Comparison of ENCODE assay signal across 22 cellular contexts in the genomic region with DNA sequence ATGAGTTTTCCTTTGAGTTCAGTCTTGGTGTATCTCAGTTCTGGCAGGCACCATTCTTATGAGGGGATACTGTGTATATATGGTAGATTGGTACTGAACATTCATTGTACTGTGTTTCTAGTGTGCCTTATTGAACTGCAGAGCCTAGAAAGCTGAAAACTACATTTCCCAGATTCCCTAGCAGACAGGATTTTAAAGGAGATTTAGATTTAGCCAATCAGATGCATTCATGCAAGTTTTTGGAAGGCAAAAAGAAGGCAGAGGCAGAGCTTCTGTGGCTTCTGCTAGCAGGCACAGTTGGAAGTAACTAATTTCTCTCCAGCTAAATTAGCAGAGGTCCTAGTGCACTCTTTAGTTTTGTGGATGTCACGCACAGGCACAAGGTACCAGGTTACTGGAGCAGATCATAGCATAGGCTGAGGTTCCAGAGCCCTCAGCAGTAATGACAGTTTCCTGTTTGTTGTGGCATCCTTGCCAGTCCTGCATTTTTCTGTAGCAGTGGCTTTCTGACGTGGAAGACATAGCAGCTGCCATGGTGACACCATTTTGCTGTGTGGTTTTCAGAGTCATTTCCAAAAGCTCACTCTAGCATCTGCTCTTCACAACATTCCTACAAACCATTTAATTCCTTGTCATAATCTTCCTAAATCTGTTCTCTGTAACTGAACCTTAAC.
DNase-seq lines count a peak whose midpoint lies in the region; ATAC-seq, FAIRE-seq and TF ChIP-seq lines count a peak whose summit lies in the region.
"Had no signal": no experiment of that assay in that cellular context is flagged by ENCODE, and none has a peak within 500 bp of the region (broad histone marks: within the 10 kb centered on the region; RNA-seq: fewer than 3 reads in every experiment).

No MANE protein-coding gene starts in this region.

- H3K23ac ChIP-seq in H1 (ENCODE audit: insufficient read length), result no peak overlapping the region

- FAIRE-seq in H1 (lab: Jason Lieb, UNC), result peak; percentile 90

- H3K9ac ChIP-seq in mammary epithelial cell (ENCODE audit: insufficient read depth, low read length), result no peak overlapping the region
- no peak overlapping the region for H3K9ac ChIP-seq in H1 (replicated peaks in 1 of 4; ENCODE audit: extremely low read depth in 1 of 4, low read depth in 3 of 4, low read length in 3 of 4)

- H3K27ac ChIP-seq in mammary epithelial cell (ENCODE audit: insufficient read depth, low read depth, low read length) (no peak overlapping the region), H1 (ENCODE audit: low read depth, low read length) (no peak overlapping the region), body of pancreas (no peak overlapping the region)
- H3K27ac ChIP-seq: gastroesophageal sphincter, left lung, right atrium auricular region, SJCRH30 had no signal

- BruUV-seq in mammary epithelial cell (replicated peaks; lab: Mats Ljungman, UMichigan) (no TSS peak), MCF 10A (replicated peaks; lab: Mats Ljungman, UMichigan) (no TSS peak)

- no peak overlapping the region for H3K56ac ChIP-seq in H1 (replicated peaks; ENCODE audit: insufficient read length, low read depth, low read length)

- no peak for TF ChIP-seq RAD21 in H1 (IDR thresholded peaks at IDR 0.05 in 1 of 2, conservative IDR thresholded peaks at IDR 0.05 in 1 of 2; ENCODE audit: low read depth in 2 of 2, low read length in 2 of 2)

- POLR2A ChIA-PET in MCF 10A (lab: Yijun Ruan, JAX) (no interaction called here), H1 (lab: Charles Lee; ENCODE audit: partially characterized antibody) (no interaction called here)

- no peak for DNase-seq in mammary epithelial cell
- no peak for DNase-seq in MCF 10A (ENCODE audit: unreplicated experiment)
- DNase-seq in MV-4-11 (lab: John Stamatoyannopoulos, UW), result peak; percentile 17
- no peak for DNase-seq in H1 (ENCODE audit: low read depth in 1 of 2, low spot score in 2 of 2)
- DNase-seq in activated gamma-delta T cell (lab: John Stamatoyannopoulos, UW), result no peak
- DNase-seq in body of pancreas, result no peak
- no peak for DNase-seq in T-helper 9 cell
- DNase-seq: activated CD4-positive, alpha-beta T cell treated with anti-CD3 and anti-CD28 coated beads for 1 hour; activated naive CD8-positive, alpha-beta T cell treated with anti-CD3 and anti-CD28 coated beads for 36 hours; activated T-cell treated with anti-CD3 and anti-CD28 coated beads for 4 hours; EL; left lung; occipital lobe; PC-3; stimulated activated naive CD4-positive, alpha-beta T cell treated with Interleukin-2 at 50 U/mL for 16 hours; T1000; trophoblast cell had no signal

- no peaks in the 10 kb centered on the region for H3K23me2 ChIP-seq in H1 (ENCODE audit: low read depth, low read length)

- TF ChIP-seq POLR2A in H1 (IDR thresholded peaks at IDR 0.05; ENCODE audit: control extremely low read depth in 1 of 2, low read depth in 2 of 2, low read length in 2 of 2) (no peak), body of pancreas (IDR thresholded peaks at IDR 0.05) (no peak)

- no peak overlapping the region for H3K14ac ChIP-seq in H1 (ENCODE audit: insufficient read length)

- H3K4me3 ChIP-seq in mammary epithelial cell (replicated peaks in 1 of 3; ENCODE audit: insufficient read depth in 1 of 3, low read depth in 2 of 3, low read length in 3 of 3), result no peak overlapping the region
- no peak overlapping the region for H3K4me3 ChIP-seq in H1 (ENCODE audit: extremely low read depth in 1 of 4, insufficient read depth in 2 of 4, low read depth in 3 of 4, low read length in 4 of 4)
- H3K4me3 ChIP-seq in body of pancreas, result no peak overlapping the region
- H3K4me3 ChIP-seq: gastroesophageal sphincter, left lung, right atrium auricular region, SJCRH30 had no signal

- H2AK5ac ChIP-seq in H1 (ENCODE audit: low read depth, low read length), result no peak overlapping the region

- no peaks in the 10 kb centered on the region for H3K9me3 Mint-ChIP-seq in MCF 10A (ENCODE audit: unreplicated experiment)
- H3K9me3 Mint-ChIP-seq: activated naive CD8-positive, alpha-beta T cell treated with anti-CD3 and anti-CD28 coated beads for 36 hours; dendritic cell treated with granulocyte-macrophage colony-stimulating factor and Interleukin-4, amounts not matched to agents 40 ng/mL and 50 ng/mL, for 4 days had no signal

- no peak for TF ChIP-seq EP300 in H1 (IDR thresholded peaks at IDR 0.05; ENCODE audit: borderline replicate concordance in 1 of 2, low read depth in 2 of 2, low read length in 2 of 2)

- intact Hi-C loops in mammary epithelial cell (cut with micrococcal nuclease), result no loop called here
- intact Hi-C loops in MCF 10A (cut with micrococcal nuclease), result no loop called here
- intact Hi-C loops in body of pancreas (cut with DNase I), result no loop called here

- H3K18ac ChIP-seq in H1 (ENCODE audit: extremely low read depth, low read length), result no peak overlapping the region

- no peak overlapping the region for H4K91ac ChIP-seq in H1 (replicated peaks; ENCODE audit: insufficient read length, low read length)

- no peak overlapping the region for H3K4me3 Mint-ChIP-seq in MCF 10A (ENCODE audit: unreplicated experiment)
- H3K4me3 Mint-ChIP-seq: activated naive CD8-positive, alpha-beta T cell treated with anti-CD3 and anti-CD28 coated beads for 36 hours; dendritic cell treated with granulocyte-macrophage colony-stimulating factor and Interleukin-4, amounts not matched to agents 40 ng/mL and 50 ng/mL, for 4 days had no signal

- no peak overlapping the region for H2BK5ac ChIP-seq in H1 (ENCODE audit: low read depth, low read length)

- no peaks in the 10 kb centered on the region for H3K9me3 ChIP-seq in mammary epithelial cell (replicated peaks; ENCODE audit: insufficient read depth, low read length)
- no peaks in the 10 kb centered on the region for H3K9me3 ChIP-seq in H1 (ENCODE audit: insufficient read depth in 2 of 2, low read depth in 1 of 2, low read length in 1 of 2)
- H3K9me3 ChIP-seq in body of pancreas, result no peaks in the 10 kb centered on the region
- H3K9me3 ChIP-seq: gastroesophageal sphincter, left lung, right atrium auricular region had no signal

- H2BK12ac ChIP-seq in H1 (ENCODE audit: low read depth, low read length), result no peak overlapping the region

- H3K4me1 ChIP-seq in mammary epithelial cell (ENCODE audit: insufficient read depth, low read length) (no peaks in the 10 kb centered on the region), H1 (replicated peaks in 1 of 4; ENCODE audit: control insufficient read depth in 3 of 4, insufficient read depth in 4 of 4, low read length in 3 of 4) (no peaks in the 10 kb centered on the region; a peak in 2 of 7 replicates), body of pancreas (peaks cover 12% of the 10 kb centered on the region)
- H3K4me1 ChIP-seq: right atrium auricular region, SJCRH30 had no signal

- no peak overlapping the region for H4K8ac ChIP-seq in H1 (ENCODE audit: extremely low read depth, insufficient read depth, low read length)

- in situ Hi-C loops in mammary epithelial cell (cut with MboI; ENCODE audit: low sequenced_read_pairs in 2 of 2), result no loop called here

- H3K4me2 ChIP-seq in mammary epithelial cell (ENCODE audit: insufficient read depth, low read depth, low read length) (no peak overlapping the region), H1 (ENCODE audit: insufficient read depth in 1 of 2, low read depth in 2 of 2, low read length in 2 of 2) (peak overlapping the region in 1 of 2 experiments; percentile 19; a peak in 1 of 4 replicates)

- no peaks in the 10 kb centered on the region for H3K36me3 ChIP-seq in mammary epithelial cell (ENCODE audit: insufficient read depth, low read length)
- no peaks in the 10 kb centered on the region for H3K36me3 ChIP-seq in H1 (ENCODE audit: control insufficient read depth in 2 of 4, insufficient read depth in 4 of 4, low read length in 3 of 4)
- no peaks in the 10 kb centered on the region for H3K36me3 ChIP-seq in body of pancreas (replicated peaks in 1 of 2; ENCODE audit: insufficient read depth in 1 of 2, low read depth in 2 of 2)
- H3K36me3 ChIP-seq: gastroesophageal sphincter, left lung, right atrium auricular region, SJCRH30 had no signal

- H2BK20ac ChIP-seq in H1 (ENCODE audit: low read length), result no peak overlapping the region

- no peaks in the 10 kb centered on the region for H3K36me3 Mint-ChIP-seq in MCF 10A (ENCODE audit: insufficient read depth, unreplicated experiment)
- H3K36me3 Mint-ChIP-seq: activated naive CD8-positive, alpha-beta T cell treated with anti-CD3 and anti-CD28 coated beads for 36 hours had no signal

- no peak overlapping the region for H2BK120ac ChIP-seq in H1 (replicated peaks; ENCODE audit: low read depth, low read length)

- no peaks in the 10 kb centered on the region for H3K4me1 Mint-ChIP-seq in MCF 10A (ENCODE audit: insufficient read depth, unreplicated experiment)

- H2BK15ac ChIP-seq in H1 (ENCODE audit: low read length), result peak overlapping the region; percentile 12; the same call in 1 of the 2 replicates

- no peak overlapping the region for H3K4ac ChIP-seq in H1 (replicated peaks; ENCODE audit: insufficient read length, low read depth, low read length)

- H3K27me3 ChIP-seq in mammary epithelial cell (ENCODE audit: insufficient read depth, low read length), result no peaks in the 10 kb centered on the region
- H3K27me3 ChIP-seq in H1 (replicated peaks in 1 of 4; ENCODE audit: control insufficient read depth in 3 of 4, extremely low read depth in 1 of 4, insufficient read depth in 3 of 4, low read length in 3 of 4), result no peaks in the 10 kb centered on the region
- H3K27me3 ChIP-seq in body of pancreas, result no peaks in the 10 kb centered on the region
- H3K27me3 ChIP-seq: gastroesophageal sphincter, left lung, right atrium auricular region had no signal

- no peaks in the 10 kb centered on the region for H3K79me2 ChIP-seq in mammary epithelial cell (ENCODE audit: insufficient read depth, low read length)
- H3K79me2 ChIP-seq in H1 (ENCODE audit: control insufficient read depth in 1 of 2, insufficient read depth in 2 of 2, low read length in 2 of 2), result no peaks in the 10 kb centered on the region

- ATAC-seq in body of pancreas, result no peak
- ATAC-seq in HG02981 (IDR thresholded peaks at IDR 0.05; ENCODE audit: unreplicated experiment), result no peak
- ATAC-seq: gastroesophageal sphincter, left lung, PC-3 had no signal

- no peaks in the 10 kb centered on the region for H3K79me1 ChIP-seq in H1 (ENCODE audit: low read depth, low read length)

- no peak overlapping the region for H4K5ac ChIP-seq in H1 (ENCODE audit: insufficient read length, low read depth, low read length)

- CTCF ChIA-PET in mammary epithelial cell (lab: Charles Lee; ENCODE audit: low non-redundant PET), result no interaction called here
- CTCF ChIA-PET in MCF 10A (lab: Yijun Ruan, JAX), result interaction anchor here (0.6 to 1.5 kb wide), 6 partner anchors 9 to 789 kb away, joined by 3 to 7 read pairs (median 3); no protein-coding TSS in a partner anchor
- CTCF ChIA-PET in H1 (lab: Charles Lee; ENCODE audit: partially characterized antibody), result interaction anchor here (0.7 to 2.3 kb wide), 6 partner anchors 9 to 782 kb away, joined by 3 to 11 read pairs (median 3); partner anchors contain the start of genes CCDC71L and CDHR3

- no peak overlapping the region for H3K27ac Mint-ChIP-seq in MCF 10A (ENCODE audit: low read depth, unreplicated experiment)
- H3K27ac Mint-ChIP-seq: activated naive CD8-positive, alpha-beta T cell treated with anti-CD3 and anti-CD28 coated beads for 36 hours; dendritic cell treated with granulocyte-macrophage colony-stimulating factor and Interleukin-4, amounts not matched to agents 40 ng/mL and 50 ng/mL, for 4 days had no signal

- H3K27me3 Mint-ChIP-seq in MCF 10A (ENCODE audit: insufficient read depth, unreplicated experiment), result no peaks in the 10 kb centered on the region
- H3K27me3 Mint-ChIP-seq: dendritic cell treated with granulocyte-macrophage colony-stimulating factor and Interleukin-4, amounts not matched to agents 40 ng/mL and 50 ng/mL, for 4 days had no signal

- dilution Hi-C loops in mammary epithelial cell (cut with HindIII; ENCODE audit: low sequenced_read_pairs), result no loop called here

- no peak for TF ChIP-seq CTCF in mammary epithelial cell (conservative IDR thresholded peaks at IDR 0.05 in 1 of 2, IDR thresholded peaks at IDR 0.05 in 1 of 2; ENCODE audit: extremely low read depth in 1 of 2, insufficient read depth in 1 of 2, low read depth in 1 of 2, low read length in 2 of 2)
- no peak for TF ChIP-seq CTCF in MCF 10A (IDR thresholded peaks at IDR 0.05; ENCODE audit: unreplicated experiment)
- TF ChIP-seq CTCF in H1 (IDR thresholded peaks at IDR 0.05; ENCODE audit: control extremely low read depth in 1 of 3, insufficient read depth in 1 of 3, low read depth in 1 of 3, low read length in 3 of 3), result no peak
- no peak for TF ChIP-seq CTCF in body of pancreas (IDR thresholded peaks at IDR 0.05)

- H2AFZ ChIP-seq in mammary epithelial cell (ENCODE audit: low read depth, low read length) (peak overlapping the region; percentile 45), H1 (ENCODE audit: low read length) (peak overlapping the region; percentile 99)

- H4K20me1 ChIP-seq in mammary epithelial cell (ENCODE audit: insufficient read depth, low read length) (no peaks in the 10 kb centered on the region), H1 (replicated peaks in 1 of 2; ENCODE audit: control insufficient read depth in 1 of 2, insufficient read depth in 2 of 2, low read length in 2 of 2) (no peaks in the 10 kb centered on the region)

- 64% methylated on average over 2 of the region's 2 CpGs for WGBS in mammary epithelial cell (ENCODE audit: low coverage, missing lambda C conversion rate)
- WGBS in H1 (ENCODE audit: extremely low coverage in 1 of 2, insufficient coverage in 1 of 2, insufficient read length in 1 of 2, insufficient replicate concordance in 2 of 2, low coverage in 1 of 2, low lambda C conversion rate in 2 of 2, missing lambda C conversion rate in 1 of 2), 2 experiments, result 63% methylated on average over 2 of the region's 2 CpGs; no CpG with 5 or more reads in 1 of the 2 experiments
- 90 to 93% methylated on average over 2 of the region's 2 CpGs for WGBS in body of pancreas, 2 donors
